In the genomic region with DNA sequence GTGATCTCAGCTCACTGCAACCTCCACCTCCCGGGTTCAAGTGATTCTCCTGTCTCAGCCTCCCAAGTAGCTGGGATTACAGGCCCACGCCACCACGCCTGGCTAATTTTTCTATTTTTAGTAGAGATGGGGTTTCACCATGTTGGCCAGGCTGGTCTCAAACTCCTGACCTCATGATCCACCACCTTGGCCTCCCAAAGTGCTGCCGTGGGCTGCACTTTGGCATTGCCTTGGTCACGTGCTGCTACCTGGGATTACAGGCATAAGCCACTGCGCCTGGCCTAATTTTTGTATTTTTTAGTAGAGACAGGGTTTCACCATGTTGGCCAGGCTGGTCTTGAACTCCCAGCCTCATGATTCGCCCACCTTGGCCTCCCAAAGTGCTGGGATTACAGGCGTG, we compare ENCODE assay signal across 8 cellular contexts. TPM values are rescaled to one million over a fixed set of nuclear protein-coding genes. Genes with fewer than 3 reads are reported as not detected.
DNase-seq lines count a peak whose midpoint lies in the region; ATAC-seq, FAIRE-seq and TF ChIP-seq lines count a peak whose summit lies in the region.
"Not testable (repeated sequence)": the region's sequence is repeated elsewhere in the genome, so short reads cannot be mapped to it uniquely, and the experiment has no call there.

No MANE protein-coding gene starts in this region.

- 95% methylated on average over 7 of the region's 8 CpGs for WGBS in K562 (ENCODE audit: insufficient coverage, low coverage, missing lambda C conversion rate)
- 97% methylated on average over 8 of the region's 8 CpGs for WGBS in HepG2 (ENCODE audit: low lambda C conversion rate)

- intact Hi-C loops in Calu3 (cut with micrococcal nuclease; ENCODE audit: unreplicated experiment); K562 (cut with micrococcal nuclease); HepG2 (cut with micrococcal nuclease; ENCODE audit: unreplicated experiment): not testable (repeated sequence)

- not testable (repeated sequence) for H3K9ac ChIP-seq in K562 (ENCODE audit: insufficient read depth in 1 of 2, low read depth in 2 of 2, low read length in 2 of 2); HepG2 (ENCODE audit: insufficient read depth, low read depth, low read length)

- H3K4me3 ChIP-seq in RWPE2 (ENCODE audit: severe bottlenecking); K562; HepG2 (replicated peaks in 1 of 3; ENCODE audit: insufficient read depth in 1 of 3, low read depth in 2 of 3, low read length in 3 of 3); neutrophil (ENCODE audit: low read depth in 1 of 2, low read length in 1 of 2): not testable (repeated sequence)

- H3K4me3 Mint-ChIP-seq in Calu3 (ENCODE audit: low read depth, unreplicated experiment), result not testable (repeated sequence)

- POLR2A ChIA-PET in RWPE1 (lab: Yijun Ruan, JAX; ENCODE audit: low non-redundant PET), result not testable (repeated sequence)
- POLR2A ChIA-PET in K562 (lab: Yijun Ruan, JAX) (interaction anchor here (0.6 to 9.2 kb wide), 4 partner anchors 11 to 56 kb away, joined by 5 to 100 read pairs (median 53); no protein-coding TSS in a partner anchor), HepG2 (lab: Yijun Ruan, JAX) (interaction anchor here (0.6 to 29.0 kb wide), 3 partner anchors 11 to 53 kb away, joined by 5 to 1587 read pairs (median 909); a partner anchor contains a TSS)

- TF ChIP-seq RAD21 in K562 (CRISPR knock-in tag; conservative IDR thresholded peaks at IDR 0.05 in 1 of 2, IDR thresholded peaks at IDR 0.05 in 1 of 2); HepG2 (CRISPR knock-in tag; IDR thresholded peaks at IDR 0.05): not testable (repeated sequence)

- H3K9me3 ChIP-seq in RWPE2 (ENCODE audit: severe bottlenecking); K562 (replicated peaks; ENCODE audit: control insufficient read depth, insufficient read depth, low read depth, low read length); HepG2 (ENCODE audit: low read length); neutrophil: not testable (repeated sequence)

- H3K4me1 Mint-ChIP-seq in Calu3 (ENCODE audit: low read depth, unreplicated experiment), result peaks cover 30% of the 10 kb centered on the region

- CTCF ChIA-PET in Calu3 (lab: Charles Lee); RWPE1 (lab: Yijun Ruan, JAX); K562 (lab: Yijun Ruan, JAX; ENCODE audit: low intra/inter-chr PET ratio); HepG2 (lab: Yijun Ruan, JAX; ENCODE audit: low intra/inter-chr PET ratio, low total read pairs): not testable (repeated sequence)

- H2AFZ ChIP-seq in K562 (ENCODE audit: low read depth, low read length); HepG2 (ENCODE audit: low read length): not testable (repeated sequence)

- not testable (repeated sequence) for H3K27me3 Mint-ChIP-seq in Calu3 (ENCODE audit: unreplicated experiment)

- H3K4me1 ChIP-seq in RWPE2 (ENCODE audit: insufficient read depth, poor library complexity, severe bottlenecking), result peaks cover 23% of the 10 kb centered on the region
- peaks cover 14% of the 10 kb centered on the region in 2 experiments; a peak in 4 of 5 replicates for H3K4me1 ChIP-seq in K562 (replicated peaks in 1 of 2; ENCODE audit: control insufficient read depth in 2 of 2, insufficient read depth in 2 of 2, low read length in 2 of 2)
- H3K4me1 ChIP-seq in HepG2 (ENCODE audit: insufficient read depth, low read length), result peaks cover 77% of the 10 kb centered on the region
- H3K4me1 ChIP-seq in neutrophil (ENCODE audit: control insufficient read depth in 1 of 2, insufficient read depth in 1 of 2, low read depth in 1 of 2, low read length in 1 of 2), result peaks cover 15 to 29% of the 10 kb centered on the region in 2 experiments

- not testable (repeated sequence) for TF ChIP-seq EP300 in K562 (IDR thresholded peaks at IDR 0.05; ENCODE audit: low read length); HepG2 (IDR thresholded peaks at IDR 0.05; ENCODE audit: low read depth in 2 of 2, low read length in 2 of 2); HepG2 (CRISPR knock-in tag; IDR thresholded peaks at IDR 0.05; ENCODE audit: borderline replicate concordance)

- H3K4me2 ChIP-seq in K562 (ENCODE audit: insufficient read depth, low read length); HepG2 (ENCODE audit: low read depth, low read length): not testable (repeated sequence)

- peak overlapping the region; percentile 99 for H3K27ac ChIP-seq in 22Rv1
- H3K27ac ChIP-seq in RWPE1, result peak overlapping the region; percentile 99
- peak overlapping the region; percentile 95 for H3K27ac ChIP-seq in RWPE2 (ENCODE audit: poor library complexity, severe bottlenecking)
- H3K27ac ChIP-seq in K562 (ENCODE audit: extremely low read depth, low read depth, low read length); HepG2 (ENCODE audit: extremely low read length, insufficient read depth, low read length): not testable (repeated sequence)
- H3K27ac ChIP-seq in epithelial cell of prostate, result peak overlapping the region; percentile 100
- H3K27ac ChIP-seq in neutrophil, result peak overlapping the region; percentile 59

- H3K27ac Mint-ChIP-seq in Calu3 (ENCODE audit: unreplicated experiment), result peak overlapping the region; percentile 61

- DNase-seq in Calu3; RWPE1 (ENCODE audit: low spot score); RWPE2 (ENCODE audit: low spot score); K562 (ENCODE audit: extremely low read depth in 1 of 4, low spot score in 3 of 4); epithelial cell of prostate (ENCODE audit: low read depth, low spot score); HepG2 (ENCODE audit: low spot score): not testable (repeated sequence)

- H4K20me1 ChIP-seq in K562 (replicated peaks; ENCODE audit: control insufficient read depth, insufficient read depth, low read length) (peaks cover 11% of the 10 kb centered on the region), HepG2 (ENCODE audit: insufficient read depth, low read length) (peaks cover 35% of the 10 kb centered on the region)

- peaks cover 98% of the 10 kb centered on the region for H3K36me3 ChIP-seq in RWPE2 (ENCODE audit: low read depth)
- H3K36me3 ChIP-seq in K562 (ENCODE audit: control insufficient read depth, insufficient read depth, low read length), result peaks cover 81% of the 10 kb centered on the region
- H3K36me3 ChIP-seq in HepG2 (replicated peaks in 1 of 2; ENCODE audit: control insufficient read depth in 1 of 2, insufficient read depth in 2 of 2, low read length in 2 of 2), result peaks cover 36 to 88% of the 10 kb centered on the region in 2 experiments
- H3K36me3 ChIP-seq in neutrophil, result peaks cover 40% of the 10 kb centered on the region

- H3K9me1 ChIP-seq in K562 (ENCODE audit: control insufficient read depth, insufficient read depth, low read length), result not testable (repeated sequence)

- FAIRE-seq in K562 (lab: Jason Lieb, UNC); HepG2 (lab: Jason Lieb, UNC): not testable (repeated sequence)

- not testable (repeated sequence) for ATAC-seq in RWPE2 (ENCODE audit: low read depth); K562; HepG2

- not testable (repeated sequence) for TF ChIP-seq CTCF in 22Rv1 (IDR thresholded peaks at IDR 0.05); Calu3 (IDR thresholded peaks at IDR 0.05; ENCODE audit: unreplicated experiment); RWPE1 (conservative IDR thresholded peaks at IDR 0.05; ENCODE audit: low read depth); RWPE2 (IDR thresholded peaks at IDR 0.05; ENCODE audit: poor library complexity, severe bottlenecking); K562 (IDR thresholded peaks at IDR 0.05 in 2 of 3, conservative IDR thresholded peaks at IDR 0.05 in 1 of 3; ENCODE audit: insufficient read depth in 2 of 3, low read depth in 1 of 3, low read length in 3 of 3); HepG2 (CRISPR knock-in tag; IDR thresholded peaks at IDR 0.05); neutrophil (IDR thresholded peaks at IDR 0.05)

- H3K9me3 Mint-ChIP-seq in Calu3 (ENCODE audit: low read depth, unreplicated experiment), result not testable (repeated sequence)

- BruUV-seq in Calu3 (replicated peaks; lab: Mats Ljungman, UMichigan); K562 (replicated peaks; lab: Mats Ljungman, UMichigan); HepG2 (replicated peaks; lab: Mats Ljungman, UMichigan): not testable (repeated sequence)

- not testable (repeated sequence) for H3K27me3 ChIP-seq in RWPE2 (ENCODE audit: insufficient read depth, poor library complexity, severe bottlenecking); K562 (ENCODE audit: control insufficient read depth in 2 of 2, insufficient read depth in 2 of 2, low read length in 2 of 2); HepG2 (ENCODE audit: control insufficient read depth in 1 of 2, insufficient read depth in 2 of 2, low read length in 2 of 2); neutrophil

- TF ChIP-seq POLR2A in K562 (conservative IDR thresholded peaks at IDR 0.05); HepG2 (IDR thresholded peaks at IDR 0.05; ENCODE audit: insufficient read depth in 1 of 2, low read depth in 2 of 2, low read length in 2 of 2): not testable (repeated sequence)

- H3K79me2 ChIP-seq in K562 (ENCODE audit: control insufficient read depth, insufficient read depth, low read length) (peaks cover 73% of the 10 kb centered on the region), HepG2 (ENCODE audit: insufficient read depth, low read length) (peaks cover 82% of the 10 kb centered on the region)

- peaks cover 98% of the 10 kb centered on the region for H3K36me3 Mint-ChIP-seq in Calu3 (ENCODE audit: insufficient read depth, unreplicated experiment)

- in situ Hi-C loops in K562 (cut with MboI); HepG2 (cut with HindIII; ENCODE audit: extremely low pct_ligation_motif_present, low pct_unique_long_range_greater_than_20kb): not testable (repeated sequence)

RNA-seq across cellular contexts. Expression of a gene that starts 6.1 kb away (rescaled TPM):
- 47.2 and 53.0 TPM in 2 replicates for total RNA-seq in Calu3 (2022)
- total RNA-seq in K562 (2011; cell fraction: chromatin; rRNA removed; ENCODE audit: low replicate concordance), result 20.3 and 47.6 TPM in 2 replicates
- total RNA-seq in K562 (2011; cell fraction: nucleolus; rRNA removed), result 45.7 and 51.3 TPM in 2 replicates
- total RNA-seq in K562 (2011; cell fraction: nucleoplasm; rRNA removed), result 38.2 and 39.5 TPM in 2 replicates
- 113 and 114 TPM in 2 replicates for total RNA-seq in K562 (2014; rRNA removed)
- 43.5 and 47.4 TPM in 2 replicates for total RNA-seq in K562 (2014; rRNA removed; fragmentation: Illumina TruSeq; extraction: Trizol)
- 22.1 and 23.0 TPM in 2 replicates for total RNA-seq in K562 (2015; rRNA removed; fragmentation: Illumina TruSeq; extraction: Trizol)
- 102 and 110 TPM in 2 replicates for total RNA-seq in K562 (2021)
- 44.4 and 114 TPM in 2 replicates for polyA plus RNA-seq in K562 (2011; rRNA removed)
- 105 and 109 TPM in 2 replicates for polyA plus RNA-seq in K562 (2011; cell fraction: cytosol; rRNA removed)
- polyA plus RNA-seq in K562 (2011; cell fraction: nucleus; rRNA removed), result 42.6 and 66.5 TPM in 2 replicates
- 40.1 and 401 TPM in 2 replicates for polyA plus RNA-seq in K562 (2012)
- polyA plus RNA-seq in K562 (2014; fragmentation: Illumina TruSeq; extraction: Trizol), result 55.3 and 78.6 TPM in 2 replicates
- 10 to 100 TPM; 12.1 to 14.9 TPM for polyA plus RNA-seq in K562 (2014; fragmentation: Nextera tagmentation; extraction: Ambion mirVana)
- polyA plus RNA-seq in K562 (2014; rRNA removed), result 78.8 and 80.6 TPM in 2 replicates
- 33.3 and 53.8 TPM in 2 replicates for polyA minus RNA-seq in K562 (2011; rRNA and poly(A)+ RNA removed)
- polyA minus RNA-seq in K562 (2011; cell fraction: cytosol; rRNA and poly(A)+ RNA removed), result 37.2 and 88.9 TPM in 2 replicates
- polyA minus RNA-seq in K562 (2011; cell fraction: nucleus; rRNA and poly(A)+ RNA removed), result 9.7 and 26.4 TPM in 2 replicates
- 106 and 115 TPM in 2 replicates for total RNA-seq in HepG2 (2016; rRNA removed; fragmentation: Illumina TruSeq; extraction: Trizol)
- 40.1 and 45.0 TPM in 2 replicates for total RNA-seq in HepG2 (2016; cell fraction: cytosol; rRNA removed; fragmentation: Illumina TruSeq; extraction: Trizol; ENCODE audit: low read depth)
- 106 and 115 TPM in 2 replicates for total RNA-seq in HepG2 (2016; cell fraction: insoluble cytoplasmic fraction; rRNA removed; fragmentation: Illumina TruSeq; extraction: Trizol)
- 107 and 130 TPM in 2 replicates for total RNA-seq in HepG2 (2016; cell fraction: membrane; rRNA removed; fragmentation: Illumina TruSeq; extraction: Trizol)
- total RNA-seq in HepG2 (2016; cell fraction: nucleus; rRNA removed; fragmentation: Illumina TruSeq; extraction: Trizol), result 47.6 and 54.9 TPM in 2 replicates
- polyA plus RNA-seq in HepG2 (2011; rRNA removed), result 150 and 241 TPM in 2 replicates
- polyA plus RNA-seq in HepG2 (2011; cell fraction: cytosol; rRNA removed), result 165 and 177 TPM in 2 replicates
- polyA plus RNA-seq in HepG2 (2011; cell fraction: nucleus; rRNA removed), result 122 and 148 TPM in 2 replicates
- polyA plus RNA-seq in HepG2 (2012), result 78.0 and 193 TPM in 2 replicates
- polyA plus RNA-seq in HepG2 (2016; cell fraction: cytosol; fragmentation: Illumina TruSeq; extraction: Trizol; ENCODE audit: low read depth), result 33.6 and 42.0 TPM in 2 replicates
- 99.1 and 105 TPM in 2 replicates for polyA plus RNA-seq in HepG2 (2016; cell fraction: insoluble cytoplasmic fraction; fragmentation: Illumina TruSeq; extraction: Trizol; ENCODE audit: low read depth)
- polyA plus RNA-seq in HepG2 (2016; cell fraction: membrane; fragmentation: Illumina TruSeq; extraction: Trizol; ENCODE audit: low read depth), result 76.6 and 88.5 TPM in 2 replicates
- polyA plus RNA-seq in HepG2 (2016; cell fraction: nucleus; fragmentation: Illumina TruSeq; extraction: Trizol; ENCODE audit: insufficient read depth, low read depth), result 77.9 and 79.0 TPM in 2 replicates
- polyA minus RNA-seq in HepG2 (2011; rRNA and poly(A)+ RNA removed; ENCODE audit: low replicate concordance), result 66.9 and 301 TPM in 2 replicates
- polyA minus RNA-seq in HepG2 (2011; cell fraction: cytosol; rRNA and poly(A)+ RNA removed), result 115 and 151 TPM in 2 replicates
- polyA minus RNA-seq in HepG2 (2011; cell fraction: nucleus; rRNA and poly(A)+ RNA removed), result 35.9 and 65.3 TPM in 2 replicates

RNA-seq across cellular contexts. Expression of a gene that starts 21.5 kb away (rescaled TPM):
- total RNA-seq in Calu3 (2022), result 142 and 144 TPM in 2 replicates
- total RNA-seq in K562 (2011; cell fraction: chromatin; rRNA removed; ENCODE audit: low replicate concordance), result 91.7 and 117 TPM in 2 replicates
- 53.4 and 61.7 TPM in 2 replicates for total RNA-seq in K562 (2011; cell fraction: nucleolus; rRNA removed)
- total RNA-seq in K562 (2011; cell fraction: nucleoplasm; rRNA removed), result 62.0 and 75.0 TPM in 2 replicates
- 46.1 and 58.1 TPM in 2 replicates for total RNA-seq in K562 (2014; rRNA removed)
- total RNA-seq in K562 (2014; rRNA removed; fragmentation: Illumina TruSeq; extraction: Trizol), result 18.4 and 22.1 TPM in 2 replicates
- total RNA-seq in K562 (2015; rRNA removed; fragmentation: Illumina TruSeq; extraction: Trizol), result 18.0 and 19.3 TPM in 2 replicates
- 51.7 and 54.2 TPM in 2 replicates for total RNA-seq in K562 (2021)
- polyA plus RNA-seq in K562 (2011; rRNA removed), result 37.6 and 58.2 TPM in 2 replicates
- 41.1 and 50.2 TPM in 2 replicates for polyA plus RNA-seq in K562 (2011; cell fraction: cytosol; rRNA removed)
- polyA plus RNA-seq in K562 (2011; cell fraction: nucleus; rRNA removed), result 71.7 and 92.4 TPM in 2 replicates
- 38.5 and 194 TPM in 2 replicates for polyA plus RNA-seq in K562 (2012)
- 26.5 and 37.1 TPM in 2 replicates for polyA plus RNA-seq in K562 (2014; fragmentation: Illumina TruSeq; extraction: Trizol)
- 1 to 10 TPM; 5.9 to 8.3 TPM for polyA plus RNA-seq in K562 (2014; fragmentation: Nextera tagmentation; extraction: Ambion mirVana)
- polyA plus RNA-seq in K562 (2014; rRNA removed), result 52.7 and 59.3 TPM in 2 replicates
- 16.0 and 22.1 TPM in 2 replicates for polyA minus RNA-seq in K562 (2011; rRNA and poly(A)+ RNA removed)
- polyA minus RNA-seq in K562 (2011; cell fraction: cytosol; rRNA and poly(A)+ RNA removed), result 16.1 and 28.0 TPM in 2 replicates
- 15.3 and 29.2 TPM in 2 replicates for polyA minus RNA-seq in K562 (2011; cell fraction: nucleus; rRNA and poly(A)+ RNA removed)
- 121 and 149 TPM in 2 replicates for total RNA-seq in HepG2 (2016; rRNA removed; fragmentation: Illumina TruSeq; extraction: Trizol)
- 176 and 212 TPM in 2 replicates for total RNA-seq in HepG2 (2016; cell fraction: cytosol; rRNA removed; fragmentation: Illumina TruSeq; extraction: Trizol; ENCODE audit: low read depth)
- 110 and 147 TPM in 2 replicates for total RNA-seq in HepG2 (2016; cell fraction: insoluble cytoplasmic fraction; rRNA removed; fragmentation: Illumina TruSeq; extraction: Trizol)
- 217 and 241 TPM in 2 replicates for total RNA-seq in HepG2 (2016; cell fraction: membrane; rRNA removed; fragmentation: Illumina TruSeq; extraction: Trizol)
- total RNA-seq in HepG2 (2016; cell fraction: nucleus; rRNA removed; fragmentation: Illumina TruSeq; extraction: Trizol), result 83.9 and 95.5 TPM in 2 replicates
- polyA plus RNA-seq in HepG2 (2011; rRNA removed), result 215 and 270 TPM in 2 replicates
- 171 and 196 TPM in 2 replicates for polyA plus RNA-seq in HepG2 (2011; cell fraction: cytosol; rRNA removed)
- 558 and 618 TPM in 2 replicates for polyA plus RNA-seq in HepG2 (2011; cell fraction: nucleus; rRNA removed)
- polyA plus RNA-seq in HepG2 (2012), result 207 and 311 TPM in 2 replicates
- 291 and 331 TPM in 2 replicates for polyA plus RNA-seq in HepG2 (2016; cell fraction: cytosol; fragmentation: Illumina TruSeq; extraction: Trizol; ENCODE audit: low read depth)
- polyA plus RNA-seq in HepG2 (2016; cell fraction: insoluble cytoplasmic fraction; fragmentation: Illumina TruSeq; extraction: Trizol; ENCODE audit: low read depth), result 144 and 159 TPM in 2 replicates
- 277 and 299 TPM in 2 replicates for polyA plus RNA-seq in HepG2 (2016; cell fraction: membrane; fragmentation: Illumina TruSeq; extraction: Trizol; ENCODE audit: low read depth)
- 357 and 365 TPM in 2 replicates for polyA plus RNA-seq in HepG2 (2016; cell fraction: nucleus; fragmentation: Illumina TruSeq; extraction: Trizol; ENCODE audit: insufficient read depth, low read depth)
- 36.5 and 119 TPM in 2 replicates for polyA minus RNA-seq in HepG2 (2011; rRNA and poly(A)+ RNA removed; ENCODE audit: low replicate concordance)
- 65.9 and 88.8 TPM in 2 replicates for polyA minus RNA-seq in HepG2 (2011; cell fraction: cytosol; rRNA and poly(A)+ RNA removed)
- 102 and 144 TPM in 2 replicates for polyA minus RNA-seq in HepG2 (2011; cell fraction: nucleus; rRNA and poly(A)+ RNA removed)

RNA-seq across cellular contexts. Expression of a gene that starts 39.7 kb away (rescaled TPM):
- 0.42 and 0.51 TPM in 2 replicates for total RNA-seq in Calu3 (2022)
- 9.8 and 24.5 TPM in 2 replicates for total RNA-seq in K562 (2011; cell fraction: chromatin; rRNA removed; ENCODE audit: low replicate concordance)
- total RNA-seq in K562 (2011; cell fraction: nucleolus; rRNA removed), result 24.9 and 37.9 TPM in 2 replicates
- total RNA-seq in K562 (2011; cell fraction: nucleoplasm; rRNA removed), result 34.2 and 46.5 TPM in 2 replicates
- 11.1 and 21.5 TPM in 2 replicates for total RNA-seq in K562 (2014; rRNA removed)
- total RNA-seq in K562 (2014; rRNA removed; fragmentation: Illumina TruSeq; extraction: Trizol), result 6.7 and 7.5 TPM in 2 replicates
- total RNA-seq in K562 (2015; rRNA removed; fragmentation: Illumina TruSeq; extraction: Trizol), result 7.8 and 9.6 TPM in 2 replicates
- 26.7 and 28.5 TPM in 2 replicates for total RNA-seq in K562 (2021)
- polyA plus RNA-seq in K562 (2011; rRNA removed), result 13.1 and 37.5 TPM in 2 replicates
- 54.0 and 57.8 TPM in 2 replicates for polyA plus RNA-seq in K562 (2011; cell fraction: cytosol; rRNA removed)
- polyA plus RNA-seq in K562 (2011; cell fraction: nucleus; rRNA removed), result 24.4 and 24.6 TPM in 2 replicates
- polyA plus RNA-seq in K562 (2012), result 21.9 and 37.5 TPM in 2 replicates
- polyA plus RNA-seq in K562 (2014; fragmentation: Illumina TruSeq; extraction: Trizol), result 24.3 and 24.7 TPM in 2 replicates
- polyA plus RNA-seq in K562 (2014; fragmentation: Nextera tagmentation; extraction: Ambion mirVana), result 1 to 10 TPM; 7.9 to 8.3 TPM
- 24.8 and 29.7 TPM in 2 replicates for polyA plus RNA-seq in K562 (2014; rRNA removed)
- 8.2 and 13.0 TPM in 2 replicates for polyA minus RNA-seq in K562 (2011; rRNA and poly(A)+ RNA removed)
- 14.1 and 27.3 TPM in 2 replicates for polyA minus RNA-seq in K562 (2011; cell fraction: cytosol; rRNA and poly(A)+ RNA removed)
- polyA minus RNA-seq in K562 (2011; cell fraction: nucleus; rRNA and poly(A)+ RNA removed), result 5.0 and 5.7 TPM in 2 replicates
- 28.4 and 32.3 TPM in 2 replicates for total RNA-seq in HepG2 (2016; rRNA removed; fragmentation: Illumina TruSeq; extraction: Trizol)
- 13.5 and 19.5 TPM in 2 replicates for total RNA-seq in HepG2 (2016; cell fraction: cytosol; rRNA removed; fragmentation: Illumina TruSeq; extraction: Trizol; ENCODE audit: low read depth)
- 26.0 and 33.1 TPM in 2 replicates for total RNA-seq in HepG2 (2016; cell fraction: insoluble cytoplasmic fraction; rRNA removed; fragmentation: Illumina TruSeq; extraction: Trizol)
- 30.9 and 37.0 TPM in 2 replicates for total RNA-seq in HepG2 (2016; cell fraction: membrane; rRNA removed; fragmentation: Illumina TruSeq; extraction: Trizol)
- total RNA-seq in HepG2 (2016; cell fraction: nucleus; rRNA removed; fragmentation: Illumina TruSeq; extraction: Trizol), result 18.0 and 19.9 TPM in 2 replicates
- 49.4 and 63.3 TPM in 2 replicates for polyA plus RNA-seq in HepG2 (2011; rRNA removed)
- polyA plus RNA-seq in HepG2 (2011; cell fraction: cytosol; rRNA removed), result 69.4 and 90.4 TPM in 2 replicates
- 68.6 and 73.2 TPM in 2 replicates for polyA plus RNA-seq in HepG2 (2011; cell fraction: nucleus; rRNA removed)
- 32.8 and 45.8 TPM in 2 replicates for polyA plus RNA-seq in HepG2 (2012)
- 30.7 and 34.2 TPM in 2 replicates for polyA plus RNA-seq in HepG2 (2016; cell fraction: cytosol; fragmentation: Illumina TruSeq; extraction: Trizol; ENCODE audit: low read depth)
- polyA plus RNA-seq in HepG2 (2016; cell fraction: insoluble cytoplasmic fraction; fragmentation: Illumina TruSeq; extraction: Trizol; ENCODE audit: low read depth), result 54.0 and 55.2 TPM in 2 replicates
- 61.7 and 66.8 TPM in 2 replicates for polyA plus RNA-seq in HepG2 (2016; cell fraction: membrane; fragmentation: Illumina TruSeq; extraction: Trizol; ENCODE audit: low read depth)
- 79.0 and 79.1 TPM in 2 replicates for polyA plus RNA-seq in HepG2 (2016; cell fraction: nucleus; fragmentation: Illumina TruSeq; extraction: Trizol; ENCODE audit: insufficient read depth, low read depth)
- 1.6 and 52.5 TPM in 2 replicates for polyA minus RNA-seq in HepG2 (2011; rRNA and poly(A)+ RNA removed; ENCODE audit: low replicate concordance)
- 32.5 and 33.1 TPM in 2 replicates for polyA minus RNA-seq in HepG2 (2011; cell fraction: cytosol; rRNA and poly(A)+ RNA removed)
- polyA minus RNA-seq in HepG2 (2011; cell fraction: nucleus; rRNA and poly(A)+ RNA removed), result 10.7 and 15.0 TPM in 2 replicates
